18 cellular contexts compared by ENCODE assay signal in genomic region chr4:14918336-14918735, GRCh38.
A peak's percentile ranks its signal among the peaks of the same experiment; 100 is the strongest.
DNase-seq lines count a peak whose midpoint lies in the region; ATAC-seq, FAIRE-seq and TF ChIP-seq lines count a peak whose summit lies in the region.
"Had no signal": no experiment of that assay in that cellular context is flagged by ENCODE, and none has a peak within 500 bp of the region (broad histone marks: within the 10 kb centered on the region; RNA-seq: fewer than 3 reads in every experiment).

No MANE protein-coding gene starts in this region.

- no peak overlapping the region for H3K27ac Mint-ChIP-seq in H9
- H3K27ac Mint-ChIP-seq: CD8-positive, alpha-beta memory T cell had no signal

- no peak overlapping the region for H2AFZ ChIP-seq in H9 (ENCODE audit: low read length)

- 64% methylated on average over 4 of the region's 4 CpGs for WGBS in A549 (ENCODE audit: missing lambda C conversion rate)
- WGBS in H9 (ENCODE audit: extremely low coverage, insufficient read length, low lambda C conversion rate), result no CpG with 5 or more reads among the region's 4 CpGs

- no peak for FAIRE-seq in A549 (lab: Jason Lieb, UNC)
- FAIRE-seq: H1, K562 had no signal

- H3K4ac ChIP-seq in H9 (ENCODE audit: low read depth, low read length), result no peak overlapping the region

- no peak for TF ChIP-seq EP300 in A549 (IDR thresholded peaks at IDR 0.05)

- no peak overlapping the region for H2BK12ac ChIP-seq in H9 (ENCODE audit: insufficient read length, low read depth, low read length)

- no peaks in the 10 kb centered on the region for H3K27me3 ChIP-seq in H9 (ENCODE audit: insufficient read depth, low read length)

- CTCF ChIA-PET in A549 (lab: Yijun Ruan, JAX), result no interaction called here

- TF ChIP-seq CTCF in A549 (IDR thresholded peaks at IDR 0.05) (no peak), H9 (conservative IDR thresholded peaks at IDR 0.05) (no peak)

- H3K4me2 ChIP-seq in A549 (peak overlapping the region; percentile 86; the same call in 2 of the 3 replicates), H9 (ENCODE audit: insufficient read depth, insufficient read length, low read length) (no peak overlapping the region)

- H3K27ac ChIP-seq in A549 (peak overlapping the region; percentile 83 to 88), caudate nucleus (ENCODE audit: low read depth, low read length) (peak overlapping the region; percentile 69), H9 (ENCODE audit: insufficient read length, low read depth, low read length) (no peak overlapping the region)

- H2BK20ac ChIP-seq in H9 (ENCODE audit: low read depth, low read length, poor library complexity, severe bottlenecking), result no peak overlapping the region

- no peaks in the 10 kb centered on the region for H3K4me1 Mint-ChIP-seq in H9
- H3K4me1 Mint-ChIP-seq: CD8-positive, alpha-beta memory T cell had no signal

- H3K4me3 Mint-ChIP-seq in H9, result no peak overlapping the region
- H3K4me3 Mint-ChIP-seq: CD8-positive, alpha-beta memory T cell had no signal

- H3K56ac ChIP-seq in H9 (ENCODE audit: insufficient read length, low read depth, low read length), result no peak overlapping the region

- H4K91ac ChIP-seq in H9 (ENCODE audit: insufficient read length, low read depth, low read length), result no peak overlapping the region

- H2BK120ac ChIP-seq in H9 (ENCODE audit: low read depth, low read length, poor library complexity, severe bottlenecking), result no peak overlapping the region

- H3K18ac ChIP-seq in H9 (ENCODE audit: insufficient read length, low read depth, low read length), result no peak overlapping the region

- ATAC-seq in A549, result no peak
- ATAC-seq: K562, PC-3 had no signal

- H3K23ac ChIP-seq in H9 (ENCODE audit: insufficient read length, low read depth, low read length), result no peak overlapping the region

- no peak overlapping the region for H2AK5ac ChIP-seq in H9 (ENCODE audit: insufficient read length, low read length)

- no peaks in the 10 kb centered on the region for H3K27me3 Mint-ChIP-seq in H9 (ENCODE audit: low read depth)

- POLR2A ChIA-PET in A549 (lab: Yijun Ruan, JAX), result interaction anchor here (0.9 kb wide), 1 partner anchor 83 kb away, joined by 5 read pairs; the partner anchor contains the start of gene CPEB2

- no peak overlapping the region for H4K5ac ChIP-seq in H9 (ENCODE audit: insufficient read length, low read depth, low read length)

- H3K79me2 ChIP-seq in H9 (ENCODE audit: insufficient read depth, low read length), result no peaks in the 10 kb centered on the region

- H2BK15ac ChIP-seq in H9 (ENCODE audit: low read depth, low read length), result no peak overlapping the region

- H2BK5ac ChIP-seq in H9 (ENCODE audit: insufficient read length, low read length), result no peak overlapping the region

- H3K36me3 Mint-ChIP-seq in H9 (ENCODE audit: insufficient read depth in 1 of 3, low read depth in 3 of 3), result no peaks in the 10 kb centered on the region

- H3K9me3 Mint-ChIP-seq in H9, result no peaks in the 10 kb centered on the region

- no peak overlapping the region for H3T11ph ChIP-seq in H9 (ENCODE audit: low read length)

- H3K9ac ChIP-seq in H9 (ENCODE audit: extremely low read depth, insufficient read length, low read length), result no peak overlapping the region

- H4K8ac ChIP-seq in H9 (replicated peaks; ENCODE audit: insufficient read length, low read depth, low read length), result no peak overlapping the region

- no peak overlapping the region for H3K14ac ChIP-seq in H9 (ENCODE audit: insufficient read depth, low read length)

- H3K4me1 ChIP-seq in A549, result peaks cover 33% of the 10 kb centered on the region
- no peaks in the 10 kb centered on the region for H3K4me1 ChIP-seq in H9 (ENCODE audit: insufficient read depth, low read length)

- H3K9me3 ChIP-seq in A549, result no peaks in the 10 kb centered on the region
- no peaks in the 10 kb centered on the region for H3K9me3 ChIP-seq in H9 (ENCODE audit: control insufficient read depth, low read depth, low read length)

- H3K4me3 ChIP-seq in A549, result no peak overlapping the region
- H3K4me3 ChIP-seq: K562 had no signal

- no peak for TF ChIP-seq RAD21 in A549 (conservative IDR thresholded peaks at IDR 0.05 in 1 of 2, IDR thresholded peaks at IDR 0.05 in 1 of 2)

- H3K79me1 ChIP-seq in H9 (ENCODE audit: insufficient read depth, low read depth, low read length, poor library complexity, severe bottlenecking), result no peaks in the 10 kb centered on the region

- H3K23me2 ChIP-seq in H9 (ENCODE audit: insufficient read length, low read depth, low read length, poor library complexity, severe bottlenecking), result no peaks in the 10 kb centered on the region

- H4K20me1 ChIP-seq in H9 (ENCODE audit: control insufficient read depth, insufficient read depth, insufficient read length), result no peaks in the 10 kb centered on the region

- no peak for DNase-seq in A549 (ENCODE audit: low read depth in 1 of 2, low spot score in 1 of 2)
- peak in 8 of 61 donors; percentile 2 to 24 (median 11) for DNase-seq in caudate nucleus (lab: John Stamatoyannopoulos, UW)
- peak; percentile 32 for DNase-seq in inferior parietal cortex (ENCODE audit: extremely low spot score)
- DNase-seq in pons (ENCODE audit: low spot score), result peak; percentile 87
- no peak for DNase-seq in Kasumi-1 (lab: John Stamatoyannopoulos, UW)
- no peak for DNase-seq in COR-L47 (lab: John Stamatoyannopoulos, UW)
- DNase-seq in H9, result no peak
- DNase-seq: CD8-positive, alpha-beta memory T cell; DMS79 treated with DMSO at 0.1 percent for 48 hours; NCI-H1105 treated with DMSO at 0.1 percent for 48 hours; NCI-H1694; NCI-H345; NCI-H524 treated with DMSO at 0.1 percent for 48 hours; PC-3; RPMI8226; SHP77 treated with DMSO at 0.1 percent for 48 hours had no signal

- no peak for TF ChIP-seq POLR2A in A549 (IDR thresholded peaks at IDR 0.05; ENCODE audit: low read length)

TF ChIP-seq in A549, 52 proteins besides CTCF, POLR2A, EP300 and RAD21:
- TF ChIP-seq SREBF2 (IDR thresholded peaks at IDR 0.05), result no peak
- TF ChIP-seq SMC3 (IDR thresholded peaks at IDR 0.05), result no peak
- TF ChIP-seq FOXS1 (CRISPR knock-in tag; IDR thresholded peaks at IDR 0.05), result no peak
- no peak for TF ChIP-seq USF2 (IDR thresholded peaks at IDR 0.05)
- no peak for TF ChIP-seq HOXA7 (CRISPR knock-in tag; IDR thresholded peaks at IDR 0.05)
- TF ChIP-seq MAX (IDR thresholded peaks at IDR 0.05), result no peak
- TF ChIP-seq POLR2AphosphoS2 (conservative IDR thresholded peaks at IDR 0.05; ENCODE audit: low read length), result no peak
- no peak for TF ChIP-seq KDM1A (IDR thresholded peaks at IDR 0.05; ENCODE audit: low read depth)
- TF ChIP-seq HMGXB4 (CRISPR knock-in tag; IDR thresholded peaks at IDR 0.05; ENCODE audit: borderline replicate concordance), result no peak
- no peak for TF ChIP-seq RARB (CRISPR knock-in tag; IDR thresholded peaks at IDR 0.05)
- no peak for TF ChIP-seq MAFK (IDR thresholded peaks at IDR 0.05; ENCODE audit: partially characterized antibody)
- TF ChIP-seq HEYL (CRISPR knock-in tag; IDR thresholded peaks at IDR 0.05), result no peak
- TF ChIP-seq ZNF302 (CRISPR knock-in tag; IDR thresholded peaks at IDR 0.05), result no peak
- TF ChIP-seq RNF2 (IDR thresholded peaks at IDR 0.05; ENCODE audit: borderline replicate concordance, low read depth), result no peak
- no peak for TF ChIP-seq ZC3H11A (IDR thresholded peaks at IDR 0.05)
- TF ChIP-seq ATOH8 (CRISPR knock-in tag; IDR thresholded peaks at IDR 0.05; ENCODE audit: low read depth), result no peak
- TF ChIP-seq RCOR1 (IDR thresholded peaks at IDR 0.05; ENCODE audit: low read depth, low read length), result no peak
- no peak for TF ChIP-seq FOSL2 (IDR thresholded peaks at IDR 0.05)
- TF ChIP-seq FOSL2 (CRISPR knock-in tag; IDR thresholded peaks at IDR 0.05), result no peak
TF ChIP-seq in A549: peak in this region for 0.

Comparison
In these comparisons a context has a peak if more than half of its experiments do, and no peak if none do; other contexts are left out.
1. DNase-seq: peak in inferior parietal cortex (single experiment) and pons (single experiment); none in A549 (0 of 2), Kasumi-1 (0 of 2), COR-L47 (single experiment) and H9 (single experiment).